ENCODE assay signal across 16 cellular contexts in genomic region chr14:101839661-101840060, GRCh38.
DNase-seq lines count a peak whose midpoint lies in the region; ATAC-seq and TF ChIP-seq lines count a peak whose summit lies in the region.
"Had no signal": no experiment of that assay in that cellular context is flagged by ENCODE, and none has a peak within 500 bp of the region (broad histone marks: within the 10 kb centered on the region; RNA-seq: fewer than 3 reads in every experiment).

No MANE protein-coding gene starts in this region.

- peaks cover 98% of the 10 kb centered on the region for H3K79me2 ChIP-seq in Loucy (ENCODE audit: insufficient read depth, low read length)

- no peak for ATAC-seq in activated T-cell treated with anti-CD3 and anti-CD28 coated beads, Interleukin-2, amount 50 U/mL, for 4 hours
- ATAC-seq in HG03354 (IDR thresholded peaks at IDR 0.05; ENCODE audit: poor library complexity, severe bottlenecking, unreplicated experiment) = no peak
- ATAC-seq in GM18520 (IDR thresholded peaks at IDR 0.05; ENCODE audit: unreplicated experiment) = no peak
- ATAC-seq: HCT116, sciatic nerve, SK-N-SH treated with all-trans-retinoic acid at 6 μM for 48 hours had no signal

- no peak for DNase-seq in activated T-cell treated with anti-CD3 and anti-CD28 coated beads, Interleukin-2, amount 50 U/mL, for 4 hours
- DNase-seq in activated T-cell treated with anti-CD3 and anti-CD28 coated beads, Interleukin-2, amount 50 U/mL, for 1 hour = no peak
- DNase-seq in stimulated activated CD8-positive, alpha-beta memory T cell treated with anti-CD3 and anti-CD28 coated beads, Interleukin-4, amount 100 ng/mL, for 48 hours = peak; percentile 18
- DNase-seq in brain microvascular endothelial cell = no peak
- DNase-seq: activated CD4-positive, CD25-positive, alpha-beta regulatory T cell; DMS153; OCI-M1; stimulated activated CD4-positive, alpha-beta T cell treated with anti-CD3 and anti-CD28 coated beads, Interleukin-4, amount 100 ng/mL, for 4 hours had no signal

- in situ Hi-C loops in brain microvascular endothelial cell (cut with HindIII; ENCODE audit: low pct_ligation_motif_present, low sequenced_read_pairs) = no loop called here

- no peak overlapping the region for H3K9ac ChIP-seq in Loucy (ENCODE audit: low read depth, low read length, poor library complexity, severe bottlenecking)

- H3K9me3 ChIP-seq in Loucy (ENCODE audit: insufficient read depth, low read depth, low read length) = no peaks in the 10 kb centered on the region

- TF ChIP-seq CTCF in Loucy (conservative IDR thresholded peaks at IDR 0.05; ENCODE audit: low read length) = no peak
- no peak for TF ChIP-seq CTCF in brain (conservative IDR thresholded peaks at IDR 0.05)
- no peak for TF ChIP-seq CTCF in brain microvascular endothelial cell (IDR thresholded peaks at IDR 0.05; ENCODE audit: low read depth, low read length, missing control alignments)

- H4K20me1 ChIP-seq in Loucy (ENCODE audit: insufficient read depth, low read length, poor library complexity, severe bottlenecking) = peaks cover 92% of the 10 kb centered on the region

- peaks cover 34% of the 10 kb centered on the region for H3K4me1 ChIP-seq in Loucy (ENCODE audit: insufficient read depth, low read length, poor library complexity, severe bottlenecking)

- H3K4me2 ChIP-seq in Loucy (ENCODE audit: low read depth, low read length, poor library complexity, severe bottlenecking) = peak overlapping the region; percentile 33

- H3K4me1 Mint-ChIP-seq in activated T-cell treated with anti-CD3 and anti-CD28 coated beads, Interleukin-2, amount 50 U/mL, for 4 hours (ENCODE audit: low read depth) = peaks cover 89% of the 10 kb centered on the region
- peaks cover 60% of the 10 kb centered on the region for H3K4me1 Mint-ChIP-seq in brain

- no peaks in the 10 kb centered on the region for H3F3A ChIP-seq in Loucy (ENCODE audit: low read depth)

- no peak overlapping the region for H3K4me3 ChIP-seq in Loucy (ENCODE audit: low read length, poor library complexity, severe bottlenecking)
- H3K4me3 ChIP-seq in brain microvascular endothelial cell (ENCODE audit: low read depth, low read length) = no peak overlapping the region
- H3K4me3 ChIP-seq: lung had no signal

- H3K9me3 Mint-ChIP-seq in activated T-cell treated with anti-CD3 and anti-CD28 coated beads, Interleukin-2, amount 50 U/mL, for 4 hours = no peaks in the 10 kb centered on the region
- H3K9me3 Mint-ChIP-seq in brain = no peaks in the 10 kb centered on the region

- peaks cover 23% of the 10 kb centered on the region for H3K36me3 Mint-ChIP-seq in activated T-cell treated with anti-CD3 and anti-CD28 coated beads, Interleukin-2, amount 50 U/mL, for 4 hours (ENCODE audit: insufficient read depth)
- H3K36me3 Mint-ChIP-seq in brain = peaks cover 29% of the 10 kb centered on the region

- peak overlapping the region; percentile 31 for H3K4me3 Mint-ChIP-seq in activated T-cell treated with anti-CD3 and anti-CD28 coated beads, Interleukin-2, amount 50 U/mL, for 4 hours
- no peak overlapping the region for H3K4me3 Mint-ChIP-seq in brain

- no peak overlapping the region for H3K27ac ChIP-seq in brain microvascular endothelial cell

- H3K27me3 Mint-ChIP-seq in activated T-cell treated with anti-CD3 and anti-CD28 coated beads, Interleukin-2, amount 50 U/mL, for 4 hours (ENCODE audit: low read depth) = no peaks in the 10 kb centered on the region
- no peaks in the 10 kb centered on the region for H3K27me3 Mint-ChIP-seq in brain

- H3K36me3 ChIP-seq in Loucy (ENCODE audit: insufficient read depth, low read length) (peaks cover 22% of the 10 kb centered on the region; the same call in 1 of the 2 replicates), brain microvascular endothelial cell (replicated peaks) (no peaks in the 10 kb centered on the region)

- peak overlapping the region in 3 of 5 experiments; percentile 76 to 84 (median 81) for H3K27ac Mint-ChIP-seq in brain

- H3K27me3 ChIP-seq in Loucy (ENCODE audit: insufficient read depth, low read length, poor library complexity, severe bottlenecking) (no peaks in the 10 kb centered on the region), brain microvascular endothelial cell (replicated peaks) (no peaks in the 10 kb centered on the region)

- H3K9me2 ChIP-seq in Loucy (replicated peaks; ENCODE audit: low read depth, low read length) = no peaks in the 10 kb centered on the region

- no peak overlapping the region for H2AFZ ChIP-seq in Loucy (ENCODE audit: low read length)
